ENCODE assay signal across 19 cellular contexts in the genomic region with DNA sequence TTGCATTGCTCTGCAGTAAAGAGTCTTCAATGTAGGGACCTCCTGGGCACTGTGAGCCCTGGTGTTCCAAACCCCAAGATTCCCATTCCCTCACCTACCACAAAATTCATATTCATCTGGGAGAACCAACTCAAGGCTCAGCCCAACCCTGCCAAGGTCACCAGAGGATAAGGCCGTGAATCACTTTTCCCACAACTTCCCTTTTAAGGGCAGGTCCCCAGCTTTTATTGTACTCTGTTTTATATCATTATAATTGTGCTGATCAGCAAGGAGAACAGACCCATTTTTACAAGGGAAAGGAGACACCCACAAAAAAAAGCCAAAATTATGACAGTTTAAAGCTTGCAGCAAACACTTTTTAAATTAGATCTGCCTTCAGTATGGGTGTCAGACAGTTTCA.
DNase-seq lines count a peak whose midpoint lies in the region; ATAC-seq and TF ChIP-seq lines count a peak whose summit lies in the region.
"Had no signal": no experiment of that assay in that cellular context is flagged by ENCODE, and none has a peak within 500 bp of the region (broad histone marks: within the 10 kb centered on the region; RNA-seq: fewer than 3 reads in every experiment).

No MANE protein-coding gene starts in this region.

- H3K9me3 Mint-ChIP-seq in naive thymus-derived CD8-positive, alpha-beta T cell = no peaks in the 10 kb centered on the region
- H3K9me3 Mint-ChIP-seq in activated T-helper 1 cell treated with anti-CD3 and anti-CD28 coated beads, Interleukin-12 subunit alpha, Interleukin-12 subunit beta, Interleukin-2, Interleukin-4 antibody, amounts not matched to agents 30 ng/mL and 10 ng/mL and 1 ng/mL, durations not matched to agents 14 hours and 24 hours and 36 hours = no peaks in the 10 kb centered on the region
- H3K9me3 Mint-ChIP-seq: activated naive CD4-positive, alpha-beta T cell treated with anti-CD3 and anti-CD28 coated beads, Interleukin-2, amount 10 ng/mL, durations not matched to agents 7 days and 5 days had no signal

- no peak overlapping the region for H3K4me3 Mint-ChIP-seq in naive thymus-derived CD8-positive, alpha-beta T cell
- no peak overlapping the region for H3K4me3 Mint-ChIP-seq in activated T-helper 1 cell treated with anti-CD3 and anti-CD28 coated beads, Interleukin-12 subunit alpha, Interleukin-12 subunit beta, Interleukin-2, Interleukin-4 antibody, amounts not matched to agents 30 ng/mL and 10 ng/mL and 1 ng/mL, durations not matched to agents 14 hours and 24 hours and 36 hours
- H3K4me3 Mint-ChIP-seq: activated naive CD4-positive, alpha-beta T cell treated with anti-CD3 and anti-CD28 coated beads, Interleukin-2, amount 10 ng/mL, durations not matched to agents 7 days and 5 days; B cell had no signal

- peak; percentile 87 to 98 (median 95) for TF ChIP-seq EP300 in sigmoid colon (IDR thresholded peaks at IDR 0.05)

- no peak overlapping the region for H3K27ac ChIP-seq in BLaER1 treated with 17β-estradiol and CSF1 and Interleukin-3, amounts not matched to agents 10 nM and 100 nM
- no peak overlapping the region for H3K27ac ChIP-seq in HEK293 (ENCODE audit: extremely low read depth, low read depth, low read length)
- peak overlapping the region; percentile 5 to 22 for H3K27ac ChIP-seq in coronary artery
- peak overlapping the region in 3 of 4 donors; percentile 86 to 94 (median 86) for H3K27ac ChIP-seq in sigmoid colon
- H3K27ac ChIP-seq: ovary, WERI-Rb-1 had no signal

- H3K9ac ChIP-seq in BLaER1 treated with 17β-estradiol and CSF1 and Interleukin-3, amounts not matched to agents 10 nM and 100 nM = no peak overlapping the region

- H3K36me3 Mint-ChIP-seq in naive thymus-derived CD8-positive, alpha-beta T cell = no peaks in the 10 kb centered on the region
- H3K36me3 Mint-ChIP-seq in activated T-helper 1 cell treated with anti-CD3 and anti-CD28 coated beads, Interleukin-12 subunit alpha, Interleukin-12 subunit beta, Interleukin-2, Interleukin-4 antibody, amounts not matched to agents 30 ng/mL and 10 ng/mL and 1 ng/mL, durations not matched to agents 14 hours and 24 hours and 36 hours (ENCODE audit: low read depth) = no peaks in the 10 kb centered on the region
- H3K36me3 Mint-ChIP-seq: activated naive CD4-positive, alpha-beta T cell treated with anti-CD3 and anti-CD28 coated beads, Interleukin-2, amount 10 ng/mL, durations not matched to agents 7 days and 5 days had no signal

- H3K4me1 Mint-ChIP-seq in naive thymus-derived CD8-positive, alpha-beta T cell = peaks cover 0 to 1% (median 0%) of the 10 kb centered on the region in 4 donors
- no peaks in the 10 kb centered on the region for H3K4me1 Mint-ChIP-seq in activated T-helper 1 cell treated with anti-CD3 and anti-CD28 coated beads, Interleukin-12 subunit alpha, Interleukin-12 subunit beta, Interleukin-2, Interleukin-4 antibody, amounts not matched to agents 30 ng/mL and 10 ng/mL and 1 ng/mL, durations not matched to agents 14 hours and 24 hours and 36 hours (ENCODE audit: low read depth)
- H3K4me1 Mint-ChIP-seq: activated naive CD4-positive, alpha-beta T cell treated with anti-CD3 and anti-CD28 coated beads, Interleukin-2, amount 10 ng/mL, durations not matched to agents 7 days and 5 days; B cell had no signal

- H3K27me3 ChIP-seq in BLaER1 treated with 17β-estradiol and CSF1 and Interleukin-3, amounts not matched to agents 10 nM and 100 nM = no peaks in the 10 kb centered on the region
- H3K27me3 ChIP-seq in sigmoid colon = no peaks in the 10 kb centered on the region
- H3K27me3 ChIP-seq: ovary had no signal

- no peaks in the 10 kb centered on the region for H4K20me1 ChIP-seq in BLaER1 treated with 17β-estradiol and CSF1 and Interleukin-3, amounts not matched to agents 10 nM and 100 nM

- DNase-seq in coronary artery (ENCODE audit: low spot score) (no peak), sigmoid colon (peak; percentile 88), T1000 (lab: John Stamatoyannopoulos, UW) (no peak), NCI-H1105 treated with DMSO at 0.1 percent for 48 hours (lab: John Stamatoyannopoulos, UW) (no peak)
- no peak for DNase-seq in naive thymus-derived CD8-positive, alpha-beta T cell
- DNase-seq in activated T-helper 1 cell treated with anti-CD3 and anti-CD28 coated beads, Interleukin-12 subunit alpha, Interleukin-12 subunit beta, Interleukin-2, Interleukin-4 antibody, amounts not matched to agents 30 ng/mL and 10 ng/mL and 1 ng/mL, durations not matched to agents 14 hours and 24 hours and 36 hours (ENCODE audit: low spot score) = no peak
- DNase-seq: activated CD4-positive, alpha-beta T cell treated with anti-CD3 and anti-CD28 coated beads, Interleukin-2, amount 50 U/mL, for 48 hours; activated naive CD4-positive, alpha-beta T cell treated with anti-CD3 and anti-CD28 coated beads, Interleukin-2, amount 10 ng/mL, durations not matched to agents 7 days and 5 days; Calu3; NCI-H187 treated with DMSO at 0.1 percent for 48 hours; NCI-H345; ovary; stimulated activated CD4-positive, alpha-beta T cell treated with anti-CD3 and anti-CD28 coated beads, Interleukin-2, amount 100 ng/mL, for 24 hours; T-helper 1 cell; WERI-Rb-1 had no signal

- H3K36me3 ChIP-seq in BLaER1 treated with 17β-estradiol and CSF1 and Interleukin-3, amounts not matched to agents 10 nM and 100 nM = no peaks in the 10 kb centered on the region
- H3K36me3 ChIP-seq in HEK293 (ENCODE audit: control insufficient read depth in 2 of 2, insufficient read depth in 1 of 2, low read length in 2 of 2) = no peaks in the 10 kb centered on the region
- H3K36me3 ChIP-seq in sigmoid colon = no peaks in the 10 kb centered on the region
- H3K36me3 ChIP-seq: ovary, WERI-Rb-1 had no signal

- H3K9me3 ChIP-seq in BLaER1 treated with 17β-estradiol and CSF1 and Interleukin-3, amounts not matched to agents 10 nM and 100 nM (replicated peaks in 1 of 11) = peaks cover 0 to 2% (median 0%) of the 10 kb centered on the region in 11 experiments; a peak in 1 of 22 replicates
- H3K9me3 ChIP-seq in HEK293 (ENCODE audit: control insufficient read depth, insufficient read depth, low read depth, low read length) (no peaks in the 10 kb centered on the region), sigmoid colon (no peaks in the 10 kb centered on the region)
- H3K9me3 ChIP-seq: ovary had no signal

- H3K27me3 Mint-ChIP-seq in naive thymus-derived CD8-positive, alpha-beta T cell = peaks cover 3 to 21% (median 10%) of the 10 kb centered on the region in 5 donors
- peaks cover 5% of the 10 kb centered on the region for H3K27me3 Mint-ChIP-seq in activated T-helper 1 cell treated with anti-CD3 and anti-CD28 coated beads, Interleukin-12 subunit alpha, Interleukin-12 subunit beta, Interleukin-2, Interleukin-4 antibody, amounts not matched to agents 30 ng/mL and 10 ng/mL and 1 ng/mL, durations not matched to agents 14 hours and 24 hours and 36 hours (ENCODE audit: insufficient read depth)

- CTCF ChIA-PET in HEK293 (lab: Yijun Ruan, JAX) = interaction anchor here (0.6 kb wide), 1 partner anchor 350 kb away, joined by 3 read pairs; no protein-coding TSS in a partner anchor

- WGBS in sigmoid colon, 2 donors = 10 to 21% methylated on average over 1 of the region's 1 CpG

- H3K4me1 ChIP-seq in BLaER1 treated with 17β-estradiol and CSF1 and Interleukin-3, amounts not matched to agents 10 nM and 100 nM = peaks cover 8 to 16% (median 11%) of the 10 kb centered on the region in 10 experiments; a peak in 17 of 20 replicates
- H3K4me1 ChIP-seq in HEK293 (ENCODE audit: control insufficient read depth, insufficient read depth, low read length) = no peaks in the 10 kb centered on the region
- H3K4me1 ChIP-seq in sigmoid colon = peaks cover 0 to 94% (median 85%) of the 10 kb centered on the region in 4 donors

- H3K4me2 ChIP-seq in BLaER1 treated with 17β-estradiol and CSF1 and Interleukin-3, amounts not matched to agents 10 nM and 100 nM = peak overlapping the region in 9 of 11 experiments; percentile 12 to 71 (median 32); a peak in 14 of 22 replicates

- no peak overlapping the region for H3K27ac Mint-ChIP-seq in naive thymus-derived CD8-positive, alpha-beta T cell
- H3K27ac Mint-ChIP-seq in activated T-helper 1 cell treated with anti-CD3 and anti-CD28 coated beads, Interleukin-12 subunit alpha, Interleukin-12 subunit beta, Interleukin-2, Interleukin-4 antibody, amounts not matched to agents 30 ng/mL and 10 ng/mL and 1 ng/mL, durations not matched to agents 14 hours and 24 hours and 36 hours = no peak overlapping the region
- H3K27ac Mint-ChIP-seq: activated naive CD4-positive, alpha-beta T cell treated with anti-CD3 and anti-CD28 coated beads, Interleukin-2, amount 10 ng/mL, durations not matched to agents 7 days and 5 days; B cell had no signal

- intact Hi-C loops in sigmoid colon (cut with DNase I) = loop anchor here (5.0 kb wide), 2 partner anchors 50 to 75 kb away; no protein-coding TSS in a partner anchor
- intact Hi-C loops in activated T-helper 1 cell treated with anti-CD3 and anti-CD28 coated beads, Interleukin-12 subunit alpha, Interleukin-12 subunit beta, Interleukin-2, Interleukin-4 antibody, amounts not matched to agents 30 ng/mL and 10 ng/mL and 1 ng/mL, durations not matched to agents 14 hours and 24 hours and 36 hours (cut with micrococcal nuclease) = no loop called here

- TF ChIP-seq CTCF in HEK293 (tag by site-specific recombination; IDR thresholded peaks at IDR 0.05) (no peak), coronary artery (IDR thresholded peaks at IDR 0.05) (no peak), sigmoid colon (IDR thresholded peaks at IDR 0.05) (no peak)

- no peak for ATAC-seq in naive thymus-derived CD8-positive, alpha-beta T cell
- ATAC-seq: sciatic nerve had no signal

- POLR2A ChIA-PET in HEK293 (lab: Yijun Ruan, JAX) = no interaction called here
- POLR2A ChIA-PET in naive thymus-derived CD8-positive, alpha-beta T cell (lab: Charles Lee) = no interaction called here

- TF ChIP-seq POLR2A in sigmoid colon (IDR thresholded peaks at IDR 0.05) = no peak

- H3K4me3 ChIP-seq in BLaER1 treated with 17β-estradiol and CSF1 and Interleukin-3, amounts not matched to agents 10 nM and 100 nM = no peak overlapping the region
- H3K4me3 ChIP-seq in HEK293 (ENCODE audit: low read depth, low read length) = no peak overlapping the region
- H3K4me3 ChIP-seq in coronary artery = no peak overlapping the region
- no peak overlapping the region for H3K4me3 ChIP-seq in sigmoid colon
- H3K4me3 ChIP-seq: ovary had no signal

TF ChIP-seq in HEK293, 187 proteins besides CTCF, POLR2A, EP300 and RAD21 (continues in another document):
- TF ChIP-seq, protein P1, sequence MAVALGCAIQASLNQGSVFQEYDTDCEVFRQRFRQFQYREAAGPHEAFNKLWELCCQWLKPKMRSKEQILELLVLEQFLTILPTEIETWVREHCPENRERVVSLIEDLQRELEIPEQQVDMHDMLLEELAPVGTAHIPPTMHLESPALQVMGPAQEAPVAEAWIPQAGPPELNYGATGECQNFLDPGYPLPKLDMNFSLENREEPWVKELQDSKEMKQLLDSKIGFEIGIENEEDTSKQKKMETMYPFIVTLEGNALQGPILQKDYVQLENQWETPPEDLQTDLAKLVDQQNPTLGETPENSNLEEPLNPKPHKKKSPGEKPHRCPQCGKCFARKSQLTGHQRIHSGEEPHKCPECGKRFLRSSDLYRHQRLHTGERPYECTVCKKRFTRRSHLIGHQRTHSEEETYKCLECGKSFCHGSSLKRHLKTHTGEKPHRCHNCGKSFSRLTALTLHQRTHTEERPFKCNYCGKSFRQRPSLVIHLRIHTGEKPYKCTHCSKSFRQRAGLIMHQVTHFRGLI (tag by site-specific recombination; IDR thresholded peaks at IDR 0.05) = peak; percentile 51; the same call in 1 of the 2 replicates
- no peak for TF ChIP-seq ZNF248 (tag by site-specific recombination; IDR thresholded peaks at IDR 0.05)

Comparison
In these comparisons a context has a peak if more than half of its experiments do, and no peak if none do; other contexts are left out.
1. H3K27ac ChIP-seq: peak in coronary artery (2 of 2) and sigmoid colon (3 of 4); none in BLaER1 treated with 17β-estradiol and CSF1 and Interleukin-3, amounts not matched to agents 10 nM and 100 nM (0 of 11) and HEK293 (single experiment).